26 cellular contexts compared by ENCODE assay signal in the genomic region with DNA sequence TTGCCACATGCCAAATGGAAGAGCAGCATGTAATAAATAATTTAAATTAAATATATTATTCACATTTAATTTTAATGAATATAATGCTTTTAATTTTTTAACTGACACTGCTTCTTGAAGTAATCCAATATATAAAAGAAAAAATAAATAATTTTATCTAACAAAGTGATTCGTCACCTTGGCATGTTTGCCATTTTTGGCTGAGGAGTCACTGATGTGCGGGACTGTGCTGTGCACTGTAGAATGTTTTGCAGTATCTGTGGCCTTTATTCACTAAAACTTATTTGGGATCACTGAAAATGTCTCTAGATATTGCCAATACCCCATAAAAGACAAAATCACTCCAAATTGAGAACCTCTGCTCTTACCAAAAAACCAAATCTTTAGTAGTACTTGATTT.
A peak's percentile ranks its signal among the peaks of the same experiment; 100 is the strongest.
DNase-seq lines count a peak whose midpoint lies in the region; ATAC-seq and TF ChIP-seq lines count a peak whose summit lies in the region.
"Had no signal": no experiment of that assay in that cellular context is flagged by ENCODE, and none has a peak within 500 bp of the region (broad histone marks: within the 10 kb centered on the region; RNA-seq: fewer than 3 reads in every experiment).

No MANE protein-coding gene starts in this region.

- DNase-seq in A172 (ENCODE audit: low spot score) (peak; percentile 46), NCI-H226 (peak; percentile 59), amniotic epithelial cell (ENCODE audit: low read depth) (peak; percentile 32), foreskin keratinocyte (peak in 1 of 2 donors; percentile 28), cerebellum (ENCODE audit: low spot score) (no peak), head of caudate nucleus (no peak), HUDEP-2 (lab: John Stamatoyannopoulos, UW; ENCODE audit: unreplicated experiment in 76 of 76) (no peak)
- DNase-seq: activated CD4-positive, alpha-beta memory T cell treated with anti-CD3 and anti-CD28 coated beads for 36 hours; activated naive CD8-positive, alpha-beta T cell treated with anti-CD3 and anti-CD28 coated beads for 36 hours; AML-193; CD8-positive, alpha-beta T cell; colonic mucosa; DMS 273 treated with DMSO at 0.1 percent for 48 hours; esophagus squamous epithelium; glutamatergic neuron; Karpas-422; kidney glomerular epithelial cell; mucosa of descending colon; NCI-H187; NCI-H526; T-helper 9 cell had no signal

- H3K27me3 ChIP-seq in foreskin keratinocyte: no peaks in the 10 kb centered on the region
- H3K27me3 ChIP-seq: colonic mucosa, esophagus squamous epithelium had no signal

- intact Hi-C loops in head of caudate nucleus (cut with DNase I): no loop called here

- H3K4me1 ChIP-seq in foreskin keratinocyte: no peaks in the 10 kb centered on the region
- H3K4me1 ChIP-seq: colonic mucosa, esophagus squamous epithelium, parathyroid adenoma had no signal

- TF ChIP-seq CTCF in foreskin keratinocyte (conservative IDR thresholded peaks at IDR 0.05): no peak

- no peak overlapping the region for H3K27ac ChIP-seq in foreskin keratinocyte
- H3K27ac ChIP-seq: 22Rv1, colonic mucosa, esophagus squamous epithelium, parathyroid adenoma had no signal

- ATAC-seq in foreskin keratinocyte: peak; percentile 14
- ATAC-seq in HG03095 (IDR thresholded peaks at IDR 0.05; ENCODE audit: unreplicated experiment): no peak
- ATAC-seq: activated CD4-positive, CD25-positive, alpha-beta regulatory T cell treated with anti-CD3 and anti-CD28 coated beads, Interleukin-2, amount 50 U/mL, for 24 hours; CD8-positive, alpha-beta T cell; mucosa of descending colon; sciatic nerve had no signal

Comparison
In these comparisons a context has a peak if more than half of its experiments do, and no peak if none do; other contexts are left out.
1. DNase-seq: peak in A172 (single experiment), NCI-H226 (single experiment) and amniotic epithelial cell (single experiment); none in cerebellum (single experiment), head of caudate nucleus (0 of 42) and HUDEP-2 (0 of 76).